Comparison of ENCODE assay signal across 1 cellular context in the genomic region with DNA sequence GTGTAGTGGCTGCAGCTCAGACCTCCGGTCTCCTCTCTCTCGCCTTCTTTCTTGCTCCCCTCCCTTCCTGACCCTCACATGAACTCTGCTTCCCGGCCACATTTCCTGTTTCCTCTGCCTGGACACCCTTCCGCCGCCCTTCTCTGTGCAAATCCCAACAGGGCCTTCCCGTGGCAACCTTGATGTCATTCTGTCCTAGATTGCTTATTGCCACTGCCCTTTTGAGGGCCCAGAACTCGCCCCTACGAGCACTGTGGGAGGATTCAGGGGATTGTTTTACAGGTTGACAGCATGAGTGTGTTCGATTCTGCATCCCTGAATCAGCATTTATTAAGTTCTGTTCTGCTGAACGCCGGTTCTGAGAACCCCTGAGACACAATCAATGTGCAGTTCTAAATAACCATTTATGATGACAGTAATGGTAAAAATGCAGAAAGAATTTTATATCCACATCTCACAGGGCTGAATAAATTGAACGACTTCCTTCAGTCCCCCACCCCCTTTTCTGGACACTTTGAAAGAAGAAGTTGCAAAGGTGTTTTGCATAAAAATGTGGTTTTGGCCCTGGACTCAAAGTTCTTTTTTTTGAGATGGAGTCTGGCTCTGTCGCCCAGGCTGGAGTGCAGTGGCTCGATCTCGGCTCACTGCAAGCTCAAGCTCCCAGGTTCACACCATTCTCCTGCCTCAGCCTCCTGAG.
TF ChIP-seq lines count a peak whose summit lies in the region.

No MANE protein-coding gene starts in this region.

TF ChIP-seq in K562, 482 proteins besides CTCF, POLR2A, EP300 and RAD21 (continued from another document and continues in another):
- TF ChIP-seq, protein P1, sequence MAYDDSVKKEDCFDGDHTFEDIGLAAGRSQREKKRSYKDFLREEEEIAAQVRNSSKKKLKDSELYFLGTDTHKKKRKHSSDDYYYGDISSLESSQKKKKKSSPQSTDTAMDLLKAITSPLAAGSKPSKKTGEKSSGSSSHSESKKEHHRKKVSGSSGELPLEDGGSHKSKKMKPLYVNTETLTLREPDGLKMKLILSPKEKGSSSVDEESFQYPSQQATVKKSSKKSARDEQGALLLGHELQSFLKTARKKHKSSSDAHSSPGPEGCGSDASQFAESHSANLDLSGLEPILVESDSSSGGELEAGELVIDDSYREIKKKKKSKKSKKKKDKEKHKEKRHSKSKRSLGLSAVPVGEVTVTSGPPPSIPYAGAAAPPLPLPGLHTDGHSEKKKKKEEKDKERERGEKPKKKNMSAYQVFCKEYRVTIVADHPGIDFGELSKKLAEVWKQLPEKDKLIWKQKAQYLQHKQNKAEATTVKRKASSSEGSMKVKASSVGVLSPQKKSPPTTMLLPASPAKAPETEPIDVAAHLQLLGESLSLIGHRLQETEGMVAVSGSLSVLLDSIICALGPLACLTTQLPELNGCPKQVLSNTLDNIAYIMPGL (CRISPR knock-in tag; IDR thresholded peaks at IDR 0.05), result no peak
- TF ChIP-seq, protein P2, sequence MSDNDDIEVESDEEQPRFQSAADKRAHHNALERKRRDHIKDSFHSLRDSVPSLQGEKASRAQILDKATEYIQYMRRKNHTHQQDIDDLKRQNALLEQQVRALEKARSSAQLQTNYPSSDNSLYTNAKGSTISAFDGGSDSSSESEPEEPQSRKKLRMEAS (CRISPR knock-in tag; IDR thresholded peaks at IDR 0.05), result no peak
- TF ChIP-seq CCAR2 (IDR thresholded peaks at IDR 0.05; ENCODE audit: low read depth, low read length), result no peak
- TF ChIP-seq KAT8 (IDR thresholded peaks at IDR 0.05; ENCODE audit: low read depth), result no peak
- TF ChIP-seq RFX7 (CRISPR knock-in tag; IDR thresholded peaks at IDR 0.05), result no peak
- no peak for TF ChIP-seq HSF4 (CRISPR knock-in tag; IDR thresholded peaks at IDR 0.05; ENCODE audit: borderline replicate concordance)
- no peak for TF ChIP-seq HIVEP1 (CRISPR knock-in tag; IDR thresholded peaks at IDR 0.05)
- no peak for TF ChIP-seq ILF3 (IDR thresholded peaks at IDR 0.05; ENCODE audit: borderline replicate concordance)
- TF ChIP-seq, protein P3, sequence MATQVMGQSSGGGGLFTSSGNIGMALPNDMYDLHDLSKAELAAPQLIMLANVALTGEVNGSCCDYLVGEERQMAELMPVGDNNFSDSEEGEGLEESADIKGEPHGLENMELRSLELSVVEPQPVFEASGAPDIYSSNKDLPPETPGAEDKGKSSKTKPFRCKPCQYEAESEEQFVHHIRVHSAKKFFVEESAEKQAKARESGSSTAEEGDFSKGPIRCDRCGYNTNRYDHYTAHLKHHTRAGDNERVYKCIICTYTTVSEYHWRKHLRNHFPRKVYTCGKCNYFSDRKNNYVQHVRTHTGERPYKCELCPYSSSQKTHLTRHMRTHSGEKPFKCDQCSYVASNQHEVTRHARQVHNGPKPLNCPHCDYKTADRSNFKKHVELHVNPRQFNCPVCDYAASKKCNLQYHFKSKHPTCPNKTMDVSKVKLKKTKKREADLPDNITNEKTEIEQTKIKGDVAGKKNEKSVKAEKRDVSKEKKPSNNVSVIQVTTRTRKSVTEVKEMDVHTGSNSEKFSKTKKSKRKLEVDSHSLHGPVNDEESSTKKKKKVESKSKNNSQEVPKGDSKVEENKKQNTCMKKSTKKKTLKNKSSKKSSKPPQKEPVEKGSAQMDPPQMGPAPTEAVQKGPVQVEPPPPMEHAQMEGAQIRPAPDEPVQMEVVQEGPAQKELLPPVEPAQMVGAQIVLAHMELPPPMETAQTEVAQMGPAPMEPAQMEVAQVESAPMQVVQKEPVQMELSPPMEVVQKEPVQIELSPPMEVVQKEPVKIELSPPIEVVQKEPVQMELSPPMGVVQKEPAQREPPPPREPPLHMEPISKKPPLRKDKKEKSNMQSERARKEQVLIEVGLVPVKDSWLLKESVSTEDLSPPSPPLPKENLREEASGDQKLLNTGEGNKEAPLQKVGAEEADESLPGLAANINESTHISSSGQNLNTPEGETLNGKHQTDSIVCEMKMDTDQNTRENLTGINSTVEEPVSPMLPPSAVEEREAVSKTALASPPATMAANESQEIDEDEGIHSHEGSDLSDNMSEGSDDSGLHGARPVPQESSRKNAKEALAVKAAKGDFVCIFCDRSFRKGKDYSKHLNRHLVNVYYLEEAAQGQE (CRISPR knock-in tag; IDR thresholded peaks at IDR 0.05; ENCODE audit: low read depth), result no peak
- TF ChIP-seq HNRNPH1 (optimal IDR thresholded peaks at IDR 0.05; ENCODE audit: low read depth, low read length), result no peak
- no peak for TF ChIP-seq ZNF174 (CRISPR knock-in tag; IDR thresholded peaks at IDR 0.05)
- TF ChIP-seq RBFOX2 (IDR thresholded peaks at IDR 0.05; ENCODE audit: low read depth, low read length), result no peak
- TF ChIP-seq C11orf30 (IDR thresholded peaks at IDR 0.05; ENCODE audit: low read depth), result peak; percentile 94
- no peak for TF ChIP-seq BMI1 (IDR thresholded peaks at IDR 0.05; ENCODE audit: low read length)
- TF ChIP-seq MITF (IDR thresholded peaks at IDR 0.05), result no peak
- TF ChIP-seq TCFL5 (CRISPR knock-in tag; conservative IDR thresholded peaks at IDR 0.05), result no peak
- TF ChIP-seq TSHZ1 (CRISPR knock-in tag; IDR thresholded peaks at IDR 0.05), result no peak
- TF ChIP-seq UBTF (IDR thresholded peaks at IDR 0.05; ENCODE audit: borderline replicate concordance in 1 of 2, low read depth in 2 of 2, low read length in 2 of 2), result no peak
- TF ChIP-seq TFAP4 (CRISPR knock-in tag; IDR thresholded peaks at IDR 0.05; ENCODE audit: borderline replicate concordance), result no peak
- no peak for TF ChIP-seq ZNF408 (CRISPR knock-in tag; IDR thresholded peaks at IDR 0.05; ENCODE audit: low read depth)
- TF ChIP-seq, protein P4, sequence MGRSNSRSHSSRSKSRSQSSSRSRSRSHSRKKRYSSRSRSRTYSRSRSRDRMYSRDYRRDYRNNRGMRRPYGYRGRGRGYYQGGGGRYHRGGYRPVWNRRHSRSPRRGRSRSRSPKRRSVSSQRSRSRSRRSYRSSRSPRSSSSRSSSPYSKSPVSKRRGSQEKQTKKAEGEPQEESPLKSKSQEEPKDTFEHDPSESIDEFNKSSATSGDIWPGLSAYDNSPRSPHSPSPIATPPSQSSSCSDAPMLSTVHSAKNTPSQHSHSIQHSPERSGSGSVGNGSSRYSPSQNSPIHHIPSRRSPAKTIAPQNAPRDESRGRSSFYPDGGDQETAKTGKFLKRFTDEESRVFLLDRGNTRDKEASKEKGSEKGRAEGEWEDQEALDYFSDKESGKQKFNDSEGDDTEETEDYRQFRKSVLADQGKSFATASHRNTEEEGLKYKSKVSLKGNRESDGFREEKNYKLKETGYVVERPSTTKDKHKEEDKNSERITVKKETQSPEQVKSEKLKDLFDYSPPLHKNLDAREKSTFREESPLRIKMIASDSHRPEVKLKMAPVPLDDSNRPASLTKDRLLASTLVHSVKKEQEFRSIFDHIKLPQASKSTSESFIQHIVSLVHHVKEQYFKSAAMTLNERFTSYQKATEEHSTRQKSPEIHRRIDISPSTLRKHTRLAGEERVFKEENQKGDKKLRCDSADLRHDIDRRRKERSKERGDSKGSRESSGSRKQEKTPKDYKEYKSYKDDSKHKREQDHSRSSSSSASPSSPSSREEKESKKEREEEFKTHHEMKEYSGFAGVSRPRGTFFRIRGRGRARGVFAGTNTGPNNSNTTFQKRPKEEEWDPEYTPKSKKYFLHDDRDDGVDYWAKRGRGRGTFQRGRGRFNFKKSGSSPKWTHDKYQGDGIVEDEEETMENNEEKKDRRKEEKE (IDR thresholded peaks at IDR 0.05; ENCODE audit: borderline replicate concordance in 1 of 2, control insufficient read depth in 1 of 2, low read depth in 2 of 2, low read length in 1 of 2), result no peak
- TF ChIP-seq ZNF3 (CRISPR knock-in tag; IDR thresholded peaks at IDR 0.05), result no peak
- no peak for TF ChIP-seq ZNF77 (CRISPR knock-in tag; IDR thresholded peaks at IDR 0.05)
- TF ChIP-seq ELF4 (CRISPR knock-in tag; IDR thresholded peaks at IDR 0.05), result no peak
- no peak for TF ChIP-seq ZNF695 (CRISPR knock-in tag; IDR thresholded peaks at IDR 0.05)
- TF ChIP-seq ZNF79 (CRISPR knock-in tag; IDR thresholded peaks at IDR 0.05; ENCODE audit: low read depth), result no peak
- TF ChIP-seq KAT2B (IDR thresholded peaks at IDR 0.05; ENCODE audit: low read depth, low read length), result no peak
- 0 out of 2 replicates have a peak, but pooled peaks have one; percentile 40 for TF ChIP-seq NBN (IDR thresholded peaks at IDR 0.05; ENCODE audit: low read depth)
- no peak for TF ChIP-seq HBP1 (CRISPR knock-in tag; IDR thresholded peaks at IDR 0.05)
- no peak for TF ChIP-seq RNF2 (IDR thresholded peaks at IDR 0.05)
- no peak for TF ChIP-seq ZBTB33 (CRISPR knock-in tag; IDR thresholded peaks at IDR 0.05)
- no peak for TF ChIP-seq RCOR1 (IDR thresholded peaks at IDR 0.05; ENCODE audit: borderline replicate concordance in 1 of 2, low read depth in 2 of 2, low read length in 2 of 2)
- TF ChIP-seq GATA2 (CRISPR knock-in tag; IDR thresholded peaks at IDR 0.05), result no peak
- no peak for TF ChIP-seq NR2C2 (CRISPR knock-in tag; IDR thresholded peaks at IDR 0.05)
- peak; percentile 85 for TF ChIP-seq NR2C2 (tag; IDR thresholded peaks at IDR 0.05)
- TF ChIP-seq RBM39 (optimal IDR thresholded peaks at IDR 0.05; ENCODE audit: low read depth, low read length), result peak; percentile 67
- TF ChIP-seq HCFC1 (IDR thresholded peaks at IDR 0.05; ENCODE audit: low read depth, low read length), result no peak
